In the genomic region with DNA sequence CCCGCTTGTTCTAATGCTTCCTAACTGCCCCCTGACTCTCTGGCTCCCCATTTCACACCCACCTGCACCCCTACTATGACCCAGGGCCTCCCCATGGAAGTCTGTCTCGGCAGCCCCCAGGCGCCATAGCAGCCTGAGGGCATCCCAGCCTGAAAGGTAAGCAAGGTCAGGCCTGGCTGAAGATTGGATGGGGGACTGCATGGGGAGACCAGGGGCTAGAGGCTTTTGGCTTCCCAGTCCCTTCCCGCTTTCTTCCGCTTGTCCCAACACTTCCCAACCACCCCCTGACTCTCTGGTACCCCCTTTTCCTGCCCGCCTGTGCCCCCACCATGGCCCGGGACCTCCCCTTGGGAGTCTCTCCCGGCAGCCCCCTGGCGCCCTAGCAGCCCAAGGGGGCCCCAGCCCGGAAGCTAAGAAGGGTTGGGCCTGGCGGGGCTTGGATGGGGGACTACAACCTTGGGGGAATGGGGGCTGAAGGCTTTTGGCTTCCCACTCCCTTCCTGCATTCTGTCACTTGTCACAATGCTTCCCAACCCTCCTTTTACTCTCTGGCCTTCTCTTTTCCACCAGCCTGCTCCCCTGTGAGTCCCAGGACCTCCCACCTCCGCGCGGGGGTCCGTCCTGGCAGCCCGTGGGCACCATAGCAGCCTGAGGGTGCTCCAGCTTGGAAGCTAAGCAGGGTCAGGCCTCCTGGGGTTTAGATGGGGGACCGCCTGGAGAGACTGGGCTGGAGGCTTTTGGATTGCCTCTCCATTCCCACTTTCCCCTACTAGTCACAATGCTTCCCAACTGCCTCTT, we compare ENCODE assay signal across 36 cellular contexts.
"Had no signal": no experiment of that assay in that cellular context is flagged by ENCODE, and none has a peak within 500 bp of the region (broad histone marks: within the 10 kb centered on the region; RNA-seq: fewer than 3 reads in every experiment).

No MANE protein-coding gene starts in this region.

- H3K27ac ChIP-seq: ascending aorta, breast epithelium, cardiac muscle cell, colonic mucosa, dorsolateral prefrontal cortex, foreskin keratinocyte, gastrocnemius medialis, WERI-Rb-1 had no signal

- H3K36me3 ChIP-seq: ascending aorta, breast epithelium, cardiac muscle cell, colonic mucosa, gastrocnemius medialis, WERI-Rb-1 had no signal

- H3K4me3 ChIP-seq: ascending aorta, breast epithelium, cardiac muscle cell, colonic mucosa, dorsolateral prefrontal cortex, gastrocnemius medialis had no signal

- H3K27me3 Mint-ChIP-seq: activated B cell treated with CpG ODN at 0.5 μM for 24 hours; activated CD8-positive, alpha-beta memory T cell treated with anti-CD3 and anti-CD28 coated beads, Interleukin-2, amount 10 ng/mL, durations not matched to agents 7 days and 5 days; activated CD8-positive, alpha-beta T cell treated with anti-CD3 and anti-CD28 coated beads for 36 hours; activated naive CD4-positive, alpha-beta T cell treated with anti-CD3 and anti-CD28 coated beads, Interleukin-2, amount 10 ng/mL, durations not matched to agents 7 days and 5 days; activated naive CD8-positive, alpha-beta T cell treated with anti-CD3 and anti-CD28 coated beads, Interleukin-2, amount 10 ng/mL, durations not matched to agents 7 days and 5 days; activated T-cell treated with anti-CD3 and anti-CD28 coated beads, Interleukin-2, amount 50 U/mL, for 24 hours; dendritic cell treated with granulocyte-macrophage colony-stimulating factor and Interleukin-4, amounts not matched to agents 40 ng/mL and 50 ng/mL, for 4 days; T-cell had no signal

- H3K27me3 ChIP-seq: ascending aorta, breast epithelium, cardiac muscle cell, colonic mucosa, foreskin keratinocyte, gastrocnemius medialis had no signal

- H3K4me1 Mint-ChIP-seq: activated B cell treated with CpG ODN at 0.5 μM for 24 hours; activated CD8-positive, alpha-beta memory T cell treated with anti-CD3 and anti-CD28 coated beads, Interleukin-2, amount 10 ng/mL, durations not matched to agents 7 days and 5 days; activated naive CD4-positive, alpha-beta T cell treated with anti-CD3 and anti-CD28 coated beads, Interleukin-2, amount 10 ng/mL, durations not matched to agents 7 days and 5 days; activated naive CD8-positive, alpha-beta T cell treated with anti-CD3 and anti-CD28 coated beads, Interleukin-2, amount 10 ng/mL, durations not matched to agents 7 days and 5 days; brain; endodermal cell; T-cell had no signal

- H3K9me3 ChIP-seq: ascending aorta, colonic mucosa, gastrocnemius medialis had no signal

- ATAC-seq: activated CD4-positive, CD25-positive, alpha-beta regulatory T cell treated with anti-CD3 and anti-CD28 coated beads, Interleukin-2, amount 50 U/mL, for 24 hours; activated CD8-positive, alpha-beta memory T cell treated with anti-CD3 and anti-CD28 coated beads, Interleukin-2, amount 10 ng/mL, durations not matched to agents 7 days and 5 days; activated CD8-positive, alpha-beta T cell treated with anti-CD3 and anti-CD28 coated beads for 36 hours; activated naive CD4-positive, alpha-beta T cell treated with anti-CD3 and anti-CD28 coated beads, Interleukin-2, amount 50 U/mL, for 72 hours; activated T-cell treated with anti-CD3 and anti-CD28 coated beads, Interleukin-2, amount 50 U/mL, for 72 hours; esophagus mucosa; foreskin keratinocyte; gastrocnemius medialis; T-cell had no signal

- H3K4me3 Mint-ChIP-seq: activated B cell treated with CpG ODN at 0.5 μM for 24 hours; activated CD8-positive, alpha-beta memory T cell treated with anti-CD3 and anti-CD28 coated beads, Interleukin-2, amount 10 ng/mL, durations not matched to agents 7 days and 5 days; activated CD8-positive, alpha-beta T cell treated with anti-CD3 and anti-CD28 coated beads for 36 hours; activated naive CD4-positive, alpha-beta T cell treated with anti-CD3 and anti-CD28 coated beads, Interleukin-2, amount 10 ng/mL, durations not matched to agents 7 days and 5 days; activated naive CD8-positive, alpha-beta T cell treated with anti-CD3 and anti-CD28 coated beads, Interleukin-2, amount 10 ng/mL, durations not matched to agents 7 days and 5 days; activated T-cell treated with anti-CD3 and anti-CD28 coated beads, Interleukin-2, amount 50 U/mL, for 24 hours; activated T-cell treated with anti-CD3 and anti-CD28 coated beads, Interleukin-2, amount 50 U/mL, for 72 hours; brain; dendritic cell treated with granulocyte-macrophage colony-stimulating factor and Interleukin-4, amounts not matched to agents 40 ng/mL and 50 ng/mL, for 4 days; endodermal cell; T-cell; T-helper 1 cell treated with Interleukin-12 subunit alpha and Interleukin-12 subunit beta and Interleukin-4 antibody, amounts not matched to agents 30 μg/mL and 1 μg/mL, for 36 hours had no signal

- DNase-seq: activated B cell treated with CpG ODN at 0.5 μM for 24 hours; activated CD4-positive, alpha-beta T cell treated with anti-CD3 and anti-CD28 coated beads for 48 hours; activated CD4-positive, alpha-beta T cell treated with anti-CD3 and anti-CD28 coated beads, Interleukin-2, amount 50 U/mL, for 1 hour; activated CD4-positive, alpha-beta T cell treated with anti-CD3 and anti-CD28 coated beads, Interleukin-2, amount 50 U/mL, for 48 hours; activated CD8-positive, alpha-beta memory T cell treated with anti-CD3 and anti-CD28 coated beads, Interleukin-2, amount 10 ng/mL, durations not matched to agents 7 days and 5 days; activated CD8-positive, alpha-beta memory T cell treated with anti-CD3 and anti-CD28 coated beads, Interleukin-2, amount 50 U/mL, for 48 hours; activated CD8-positive, alpha-beta T cell treated with anti-CD3 and anti-CD28 coated beads for 36 hours; activated gamma-delta T cell; activated naive CD4-positive, alpha-beta T cell; activated naive CD4-positive, alpha-beta T cell treated with anti-CD3 and anti-CD28 coated beads, Interleukin-2, amount 10 ng/mL, durations not matched to agents 7 days and 5 days; activated naive CD8-positive, alpha-beta T cell treated with anti-CD3 and anti-CD28 coated beads, Interleukin-2, amount 10 ng/mL, durations not matched to agents 7 days and 5 days; activated T-cell treated with anti-CD3 and anti-CD28 coated beads for 4 hours; activated T-cell treated with anti-CD3 and anti-CD28 coated beads, Interleukin-2, amount 50 U/mL, for 24 hours; activated T-cell treated with anti-CD3 and anti-CD28 coated beads, Interleukin-2, amount 50 U/mL, for 72 hours; central memory CD4-positive, alpha-beta T cell; cerebellar nuclear complex; colonic mucosa; dorsolateral prefrontal cortex; effector memory CD4-positive, alpha-beta T cell; endodermal cell; foreskin keratinocyte; gastrocnemius medialis; glutamatergic neuron; SW 1271; T-cell; T1000; WERI-Rb-1 had no signal

- H3K4me1 ChIP-seq: ascending aorta, breast epithelium, colonic mucosa, foreskin keratinocyte, gastrocnemius medialis had no signal

- H3K36me3 Mint-ChIP-seq: activated naive CD4-positive, alpha-beta T cell treated with anti-CD3 and anti-CD28 coated beads, Interleukin-2, amount 10 ng/mL, durations not matched to agents 7 days and 5 days; activated naive CD8-positive, alpha-beta T cell treated with anti-CD3 and anti-CD28 coated beads, Interleukin-2, amount 10 ng/mL, durations not matched to agents 7 days and 5 days; brain; T-cell had no signal

- H3K27ac Mint-ChIP-seq: activated B cell treated with CpG ODN at 0.5 μM for 24 hours; activated CD8-positive, alpha-beta memory T cell treated with anti-CD3 and anti-CD28 coated beads, Interleukin-2, amount 10 ng/mL, durations not matched to agents 7 days and 5 days; activated CD8-positive, alpha-beta T cell treated with anti-CD3 and anti-CD28 coated beads for 36 hours; activated naive CD4-positive, alpha-beta T cell treated with anti-CD3 and anti-CD28 coated beads, Interleukin-2, amount 10 ng/mL, durations not matched to agents 7 days and 5 days; activated naive CD4-positive, alpha-beta T cell treated with anti-CD3 and anti-CD28 coated beads, Interleukin-2, amount 50 U/mL, for 72 hours; activated naive CD8-positive, alpha-beta T cell treated with anti-CD3 and anti-CD28 coated beads, Interleukin-2, amount 10 ng/mL, durations not matched to agents 7 days and 5 days; activated T-cell treated with anti-CD3 and anti-CD28 coated beads, Interleukin-2, amount 50 U/mL, for 24 hours; activated T-cell treated with anti-CD3 and anti-CD28 coated beads, Interleukin-2, amount 50 U/mL, for 72 hours; brain; dendritic cell treated with granulocyte-macrophage colony-stimulating factor and Interleukin-4, amounts not matched to agents 40 ng/mL and 50 ng/mL, for 4 days; endodermal cell; T-cell; T-helper 1 cell treated with Interleukin-12 subunit alpha and Interleukin-12 subunit beta and Interleukin-4 antibody, amounts not matched to agents 30 μg/mL and 1 μg/mL, for 36 hours had no signal
